21 cellular contexts compared by ENCODE assay signal in the genomic region with DNA sequence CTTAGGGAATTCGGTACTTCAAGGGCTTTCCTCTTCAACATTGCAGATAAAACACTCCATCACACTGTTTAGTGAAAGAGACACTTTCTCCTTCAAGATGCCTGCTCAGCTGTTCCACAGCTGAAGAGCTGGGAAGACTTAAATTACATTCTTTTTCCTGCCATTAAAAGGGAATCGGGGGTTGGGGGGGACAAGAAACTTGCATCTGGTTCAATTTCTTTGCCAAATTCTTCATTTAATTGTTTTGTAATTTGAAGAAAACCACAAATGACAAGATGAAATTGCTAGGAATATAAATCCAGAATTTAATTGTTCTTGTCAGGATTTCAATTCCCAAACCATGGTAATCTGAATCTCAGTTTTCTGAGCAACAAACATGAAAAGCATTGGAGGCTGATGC.
DNase-seq lines count a peak whose midpoint lies in the region; ATAC-seq and TF ChIP-seq lines count a peak whose summit lies in the region.
"Had no signal": no experiment of that assay in that cellular context is flagged by ENCODE, and none has a peak within 500 bp of the region (broad histone marks: within the 10 kb centered on the region; RNA-seq: fewer than 3 reads in every experiment).

No MANE protein-coding gene starts in this region.

- TF ChIP-seq CTCF in AG10803 (conservative IDR thresholded peaks at IDR 0.05; ENCODE audit: low read length) = no peak
- TF ChIP-seq CTCF in fibroblast of villous mesenchyme (IDR thresholded peaks at IDR 0.05; ENCODE audit: insufficient read depth, low read depth, low read length) = no peak

- intact Hi-C loops in sciatic nerve (cut with DNase I) = no loop called here

- H3K9ac ChIP-seq in adipocyte (ENCODE audit: low read length) = no peak overlapping the region

- peak; percentile 41 for ATAC-seq in sciatic nerve
- ATAC-seq: CD8-positive, alpha-beta T cell; SK-N-SH treated with all-trans-retinoic acid at 6 μM for 48 hours had no signal

- peak; percentile 79 for DNase-seq in AG10803 (ENCODE audit: low read depth)
- DNase-seq in adipocyte (ENCODE audit: low read depth) = peak; percentile 34
- DNase-seq in fibroblast of villous mesenchyme (ENCODE audit: low read depth) = peak; percentile 29
- no peak for DNase-seq in sciatic nerve (ENCODE audit: low spot score)
- no peak for DNase-seq in SKM-1 (lab: John Stamatoyannopoulos, UW; ENCODE audit: unreplicated experiment)
- DNase-seq in NCI-H524 (lab: John Stamatoyannopoulos, UW) = no peak
- DNase-seq in activated CD8-positive, alpha-beta memory T cell treated with anti-CD3 and anti-CD28 coated beads for 24 hours = no peak
- DNase-seq: CD8-positive, alpha-beta T cell; DMS 273 treated with DMSO at 0.1 percent for 48 hours; DMS79; GF-D8; HCEC 1CT; KBM-7; MG63; NCI-H2029 treated with DMSO at 0.1 percent for 48 hours; NCI-H2171; NCI-H345; NCI-H524 treated with DMSO at 0.1 percent for 48 hours; NCI-H774; SJCRH30 had no signal

- no peaks in the 10 kb centered on the region for H3K36me3 ChIP-seq in adipocyte (ENCODE audit: control insufficient read depth, insufficient read depth, low read length, severe bottlenecking)
- H3K36me3 ChIP-seq: MG63, SJCRH30 had no signal

- H3K27me3 ChIP-seq in adipocyte (replicated peaks; ENCODE audit: control insufficient read depth, insufficient read depth, low read length) = no peaks in the 10 kb centered on the region
- H3K27me3 ChIP-seq: MG63, SJCRH30 had no signal

- H3K4me3 ChIP-seq in AG10803 (ENCODE audit: low read length) (no peak overlapping the region), adipocyte (ENCODE audit: low read length) (no peak overlapping the region), fibroblast of villous mesenchyme (ENCODE audit: low read depth, low read length) (no peak overlapping the region)
- H3K4me3 ChIP-seq: MG63, SJCRH30 had no signal

- peaks cover 11% of the 10 kb centered on the region for H3K4me1 ChIP-seq in adipocyte (ENCODE audit: control insufficient read depth, insufficient read depth, low read length)

- no peaks in the 10 kb centered on the region for H3K9me3 ChIP-seq in adipocyte (ENCODE audit: control insufficient read depth, low read length)
- H3K9me3 ChIP-seq: MG63, SJCRH30 had no signal

Comparison
In these comparisons a context has a peak if more than half of its experiments do, and no peak if none do; other contexts are left out.
1. DNase-seq: peak in AG10803 (single experiment), adipocyte (single experiment) and fibroblast of villous mesenchyme (single experiment); none in sciatic nerve (single experiment), SKM-1 (single experiment), NCI-H524 (0 of 2) and activated CD8-positive, alpha-beta memory T cell treated with anti-CD3 and anti-CD28 coated beads for 24 hours (single experiment).